ENCODE assay signal across 31 cellular contexts in genomic region chr9:80059979-80060378, GRCh38.
"Had no signal": no experiment of that assay in that cellular context is flagged by ENCODE, and none has a peak within 500 bp of the region (broad histone marks: within the 10 kb centered on the region; RNA-seq: fewer than 3 reads in every experiment).

No MANE protein-coding gene starts in this region.

- H3K36me3 ChIP-seq: colonic mucosa, gastroesophageal sphincter, ovary, prostate gland, sigmoid colon, suprapubic skin, tibial nerve had no signal

- H3K4me1 ChIP-seq: body of pancreas, colonic mucosa, prostate gland had no signal

- H3K4me3 ChIP-seq: body of pancreas, colonic mucosa, dorsolateral prefrontal cortex, gastroesophageal sphincter, hepatocyte, ovary, prostate gland, sigmoid colon, smooth muscle cell, suprapubic skin, tibial nerve had no signal

- H3K27ac Mint-ChIP-seq: activated CD4-positive, alpha-beta T cell treated with anti-CD3 and anti-CD28 coated beads for 36 hours; activated CD8-positive, alpha-beta T cell treated with anti-CD3 and anti-CD28 coated beads, Interleukin-2, amount 10 ng/mL, durations not matched to agents 7 days and 5 days; activated naive CD8-positive, alpha-beta T cell; activated T-cell treated with anti-CD3 and anti-CD28 coated beads, Interleukin-2, amount 50 U/mL, for 72 hours; nephron progenitor cell; stimulated activated naive B cell treated with anti-CD40 and anti-IgM and Interleukin-4, amounts not matched to agents 10 μg/mL and 1 μg/mL and 100 μg/mL, for 72 hours had no signal

- ATAC-seq: activated CD4-positive, alpha-beta T cell treated with anti-CD3 and anti-CD28 coated beads for 36 hours; activated CD8-positive, alpha-beta T cell treated with anti-CD3 and anti-CD28 coated beads, Interleukin-2, amount 10 ng/mL, durations not matched to agents 7 days and 5 days; activated T-cell treated with anti-CD3 and anti-CD28 coated beads, Interleukin-2, amount 50 U/mL, for 72 hours; body of pancreas; gastroesophageal sphincter; left cardiac atrium; left ventricle myocardium superior; stimulated activated naive B cell treated with anti-CD40 and anti-IgM and Interleukin-4, amounts not matched to agents 10 μg/mL and 1 μg/mL and 100 μg/mL, for 72 hours had no signal

- H3K79me2 ChIP-seq: hepatocyte had no signal

- H3K27me3 Mint-ChIP-seq: activated CD4-positive, alpha-beta T cell treated with anti-CD3 and anti-CD28 coated beads for 36 hours; activated naive CD8-positive, alpha-beta T cell; naive B cell; stimulated activated naive B cell treated with anti-CD40 and anti-IgM and Interleukin-4, amounts not matched to agents 10 μg/mL and 1 μg/mL and 100 μg/mL, for 72 hours had no signal

- H3K4me2 ChIP-seq: hepatocyte, smooth muscle cell had no signal

- H3K27ac ChIP-seq: body of pancreas, colonic mucosa, gastroesophageal sphincter, hepatocyte, ovary, prostate gland, sigmoid colon, suprapubic skin, tibial nerve had no signal

- H3K4me3 Mint-ChIP-seq: activated CD4-positive, alpha-beta T cell treated with anti-CD3 and anti-CD28 coated beads for 36 hours; activated CD8-positive, alpha-beta T cell treated with anti-CD3 and anti-CD28 coated beads, Interleukin-2, amount 10 ng/mL, durations not matched to agents 7 days and 5 days; activated naive CD8-positive, alpha-beta T cell; activated T-cell treated with anti-CD3 and anti-CD28 coated beads, Interleukin-2, amount 50 U/mL, for 72 hours; naive B cell; nephron progenitor cell; stimulated activated naive B cell treated with anti-CD40 and anti-IgM and Interleukin-4, amounts not matched to agents 10 μg/mL and 1 μg/mL and 100 μg/mL, for 72 hours had no signal

- H3K36me3 Mint-ChIP-seq: naive B cell had no signal

- DNase-seq: activated CD4-positive, alpha-beta T cell treated with anti-CD3 and anti-CD28 coated beads for 36 hours; activated CD4-positive, CD25-positive, alpha-beta regulatory T cell; activated CD8-positive, alpha-beta T cell treated with anti-CD3 and anti-CD28 coated beads, Interleukin-2, amount 10 ng/mL, durations not matched to agents 7 days and 5 days; activated effector memory CD4-positive, alpha-beta T cell treated with Interleukin-2 at 50 U/mL for 16 hours; activated naive CD4-positive, alpha-beta T cell treated with Interleukin-2 at 50 U/mL for 16 hours; activated T-cell treated with anti-CD3 and anti-CD28 coated beads for 4 hours; activated T-cell treated with anti-CD3 and anti-CD28 coated beads, Interleukin-2, amount 50 U/mL, for 72 hours; body of pancreas; cerebellar nuclear complex; colonic mucosa; dorsolateral prefrontal cortex; effector memory CD4-positive, alpha-beta T cell; erythroblast; islet precursor cell; left cardiac atrium; left ventricle myocardium superior; naive B cell; nephron progenitor cell; ovary; retina; sigmoid colon; stimulated activated CD4-positive, alpha-beta T cell treated with anti-CD3 and anti-CD28 coated beads, Interleukin-1b, Interleukin-23, amount 100 ng/mL, for 48 hours; stimulated activated CD4-positive, alpha-beta T cell treated with anti-CD3 and anti-CD28 coated beads, Interleukin-4, amount 100 ng/mL, for 4 hours; stimulated activated naive B cell treated with anti-CD40 and anti-IgM and Interleukin-4, amounts not matched to agents 10 μg/mL and 1 μg/mL and 100 μg/mL, for 72 hours had no signal

- H3K27me3 ChIP-seq: body of pancreas, colonic mucosa, dorsolateral prefrontal cortex, gastroesophageal sphincter, hepatocyte, ovary, sigmoid colon, suprapubic skin, tibial nerve had no signal

- H3K4me1 Mint-ChIP-seq: activated CD4-positive, alpha-beta T cell treated with anti-CD3 and anti-CD28 coated beads for 36 hours had no signal

- H3K9me3 ChIP-seq: body of pancreas, colonic mucosa, prostate gland, suprapubic skin had no signal

- H2AFZ ChIP-seq: hepatocyte had no signal
